Comparison of ENCODE assay signal across 8 cellular contexts in the genomic region with DNA sequence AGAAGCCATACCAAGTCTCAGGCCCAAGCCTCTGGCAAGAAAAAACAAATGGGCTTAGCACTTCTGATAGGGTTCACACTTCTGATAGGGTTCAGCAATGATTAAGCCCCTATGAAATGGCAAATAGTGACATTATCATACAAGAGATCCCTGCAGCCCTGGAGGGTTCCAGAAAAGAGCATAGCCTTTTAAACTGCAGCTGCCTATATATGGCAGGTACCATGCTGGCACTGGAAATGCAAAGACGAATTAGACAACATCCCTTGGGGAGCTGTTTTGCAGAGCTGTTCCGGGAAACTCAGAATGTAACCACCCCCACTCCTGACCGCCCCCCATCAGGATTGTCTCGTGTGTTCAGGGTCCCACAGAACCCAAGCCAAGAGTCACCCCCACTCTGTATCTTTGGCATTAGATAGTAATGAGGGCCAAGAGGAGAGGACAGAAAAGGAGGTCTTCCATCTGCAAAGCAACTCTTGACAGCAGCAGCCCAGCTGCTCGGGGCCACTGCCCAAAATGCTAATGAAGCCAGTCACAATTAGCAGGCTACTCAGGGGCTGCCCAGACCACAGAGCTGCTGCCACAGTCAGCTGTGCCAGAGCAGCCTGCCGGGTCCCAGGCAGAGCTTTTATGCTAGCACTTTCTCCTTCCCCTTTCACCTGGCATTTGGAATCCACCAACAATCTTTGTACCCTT.
A peak's percentile ranks its signal among the peaks of the same experiment; 100 is the strongest.
DNase-seq lines count a peak whose midpoint lies in the region; ATAC-seq and TF ChIP-seq lines count a peak whose summit lies in the region.
"Had no signal": no experiment of that assay in that cellular context is flagged by ENCODE, and none has a peak within 500 bp of the region (broad histone marks: within the 10 kb centered on the region; RNA-seq: fewer than 3 reads in every experiment).

No MANE protein-coding gene starts in this region.

- H3K9me3 Mint-ChIP-seq in stimulated activated naive CD8-positive, alpha-beta T cell treated with anti-CD3 and anti-CD28 coated beads, Interleukin-15, Interleukin-2, amounts not matched to agents 100 ng/mL and 50 ng/mL, for 24 hours = no peaks in the 10 kb centered on the region

- no peaks in the 10 kb centered on the region for H3K27me3 Mint-ChIP-seq in stimulated activated naive CD8-positive, alpha-beta T cell treated with anti-CD3 and anti-CD28 coated beads, Interleukin-15, Interleukin-2, amounts not matched to agents 100 ng/mL and 50 ng/mL, for 24 hours

- H4K20me1 ChIP-seq in SU-DHL-6 (ENCODE audit: low read depth, low read length) = no peaks in the 10 kb centered on the region

- peak overlapping the region; percentile 49 for H3K4me3 Mint-ChIP-seq in stimulated activated naive CD8-positive, alpha-beta T cell treated with anti-CD3 and anti-CD28 coated beads, Interleukin-15, Interleukin-2, amounts not matched to agents 100 ng/mL and 50 ng/mL, for 24 hours

- peaks cover 53% of the 10 kb centered on the region for H3K36me3 Mint-ChIP-seq in stimulated activated naive CD8-positive, alpha-beta T cell treated with anti-CD3 and anti-CD28 coated beads, Interleukin-15, Interleukin-2, amounts not matched to agents 100 ng/mL and 50 ng/mL, for 24 hours (ENCODE audit: low read depth)

- H3K27ac Mint-ChIP-seq in stimulated activated naive CD8-positive, alpha-beta T cell treated with anti-CD3 and anti-CD28 coated beads, Interleukin-15, Interleukin-2, amounts not matched to agents 100 ng/mL and 50 ng/mL, for 24 hours = peak overlapping the region; percentile 98

- 0 out of 2 replicates have a peak overlapping the region, but pooled peaks have one; percentile 11 for H3K27ac ChIP-seq in SU-DHL-6 (ENCODE audit: low read depth, low read length)

- H3K9me3 ChIP-seq in SU-DHL-6 (ENCODE audit: insufficient read depth, low read length) = no peaks in the 10 kb centered on the region

- H3F3A ChIP-seq in SU-DHL-6 (ENCODE audit: insufficient read depth) = no peaks in the 10 kb centered on the region

- H3K4me2 ChIP-seq in SU-DHL-6 (ENCODE audit: low read depth, low read length, poor library complexity, severe bottlenecking) = no peak overlapping the region

- H3K79me2 ChIP-seq in SU-DHL-6 (ENCODE audit: insufficient read depth, low read length) = no peaks in the 10 kb centered on the region

- no peaks in the 10 kb centered on the region for H3K36me3 ChIP-seq in SU-DHL-6 (ENCODE audit: low read length)

- no peak overlapping the region for H3K4me3 ChIP-seq in SU-DHL-6 (ENCODE audit: insufficient read depth, low read length, poor library complexity, severe bottlenecking)

- no peaks in the 10 kb centered on the region for H3K27me3 ChIP-seq in SU-DHL-6 (ENCODE audit: low read length)

- DNase-seq in inferior parietal cortex (ENCODE audit: extremely low spot score) = peak; percentile 74
- DNase-seq in stimulated activated naive CD4-positive, alpha-beta T cell treated with Interleukin-2 at 50 U/mL for 16 hours (lab: John Stamatoyannopoulos, UW) = no peak
- DNase-seq: NCI-H526 had no signal

- H3K9me2 ChIP-seq in SU-DHL-6 (replicated peaks; ENCODE audit: insufficient read depth, low read length) = no peaks in the 10 kb centered on the region

- no peak for TF ChIP-seq CTCF in SU-DHL-6 (IDR thresholded peaks at IDR 0.05; ENCODE audit: insufficient read depth, low read length, poor library complexity, severe bottlenecking)

- ATAC-seq in GM21825 (IDR thresholded peaks at IDR 0.05; ENCODE audit: unreplicated experiment) = peak; percentile 35
- ATAC-seq in HG03135 (IDR thresholded peaks at IDR 0.05; ENCODE audit: unreplicated experiment) = no peak
- ATAC-seq in GM19397 (IDR thresholded peaks at IDR 0.05; ENCODE audit: unreplicated experiment) = no peak

- H2AFZ ChIP-seq in SU-DHL-6 (ENCODE audit: low read depth, low read length, severe bottlenecking) = no peak overlapping the region

- H3K4me1 Mint-ChIP-seq in stimulated activated naive CD8-positive, alpha-beta T cell treated with anti-CD3 and anti-CD28 coated beads, Interleukin-15, Interleukin-2, amounts not matched to agents 100 ng/mL and 50 ng/mL, for 24 hours (ENCODE audit: low read depth) = peaks cover 100% of the 10 kb centered on the region

- H3K9ac ChIP-seq in SU-DHL-6 (ENCODE audit: low read length) = no peak overlapping the region
